In genomic region chr4:151792995-151793394, GRCh38 we compare ENCODE assay signal across 26 cellular contexts. TPM values are rescaled to one million over a fixed set of nuclear protein-coding genes. Genes with fewer than 3 reads are reported as not detected.
DNase-seq lines count a peak whose midpoint lies in the region; ATAC-seq, FAIRE-seq and TF ChIP-seq lines count a peak whose summit lies in the region.
"Had no signal": no experiment of that assay in that cellular context is flagged by ENCODE, and none has a peak within 500 bp of the region (broad histone marks: within the 10 kb centered on the region; RNA-seq: fewer than 3 reads in every experiment).

No MANE protein-coding gene starts in this region.

- TF ChIP-seq RAD21 in GM12878 (IDR thresholded peaks at IDR 0.05; ENCODE audit: insufficient read depth, low read depth, low read length): no peak

- TF ChIP-seq POLR2A in GM12878 (IDR thresholded peaks at IDR 0.05; ENCODE audit: low read depth, low read length): no peak

- H3K4me1 ChIP-seq in GM12878 (ENCODE audit: control insufficient read depth, insufficient read depth, low read length): no peaks in the 10 kb centered on the region
- H3K4me1 ChIP-seq in neural progenitor cell: no peaks in the 10 kb centered on the region
- H3K4me1 ChIP-seq in osteoblast (ENCODE audit: insufficient read depth, low read length): no peaks in the 10 kb centered on the region
- H3K4me1 ChIP-seq: Caco-2 had no signal

- H3K9me3 ChIP-seq in GM12878 (replicated peaks; ENCODE audit: control insufficient read depth, insufficient read depth, low read length) (no peaks in the 10 kb centered on the region), neural progenitor cell (ENCODE audit: low read depth) (no peaks in the 10 kb centered on the region), osteoblast (ENCODE audit: low read depth, low read length) (no peaks in the 10 kb centered on the region)
- H3K9me3 ChIP-seq: Caco-2, Peyer's patch had no signal

- H3F3A ChIP-seq in neural progenitor cell (ENCODE audit: low read depth): no peaks in the 10 kb centered on the region

- BruUV-seq in GM12878 (replicated peaks; lab: Mats Ljungman, UMichigan): no TSS peak

- 44% methylated on average over 4 of the region's 4 CpGs for WGBS in GM12878 (ENCODE audit: insufficient coverage, insufficient replicate concordance, low lambda C conversion rate, missing lambda C conversion rate)

- H3K9ac ChIP-seq in GM12878 (ENCODE audit: control insufficient read depth, insufficient read depth, low read length) (no peak overlapping the region), neural progenitor cell (no peak overlapping the region)

- TF ChIP-seq EP300 in GM12878 (IDR thresholded peaks at IDR 0.05; ENCODE audit: borderline replicate concordance in 1 of 2, control insufficient read depth in 1 of 2, low read depth in 2 of 2, low read length in 2 of 2): no peak

- H3K36me3 Mint-ChIP-seq in neural progenitor cell: no peaks in the 10 kb centered on the region
- H3K36me3 Mint-ChIP-seq: CD8-positive, alpha-beta T cell had no signal

- ATAC-seq in HG02798 (IDR thresholded peaks at IDR 0.05; ENCODE audit: poor library complexity, unreplicated experiment) (peak; percentile 53), GM12878 (peak; percentile 82), GM21381 (IDR thresholded peaks at IDR 0.05; ENCODE audit: unreplicated experiment) (no peak)
- ATAC-seq: CD8-positive, alpha-beta T cell; HepG2 had no signal

- H4K20me1 ChIP-seq in GM12878 (ENCODE audit: control insufficient read depth, insufficient read depth) (no peaks in the 10 kb centered on the region), neural progenitor cell (ENCODE audit: low read depth) (no peaks in the 10 kb centered on the region), osteoblast (ENCODE audit: insufficient read depth, low read length) (no peaks in the 10 kb centered on the region)

- RAD21 ChIA-PET in GM12878 (lab: Charles Lee; ENCODE audit: unreplicated experiment): interaction anchor here (1.2 kb wide), 1 partner anchor 10 kb away, joined by 3 read pairs; no protein-coding TSS in a partner anchor

- H3K27ac ChIP-seq in GM12878 (ENCODE audit: control insufficient read depth, insufficient read depth) (no peak overlapping the region), neural progenitor cell (no peak overlapping the region), osteoblast (ENCODE audit: low read depth, low read length) (no peak overlapping the region)
- H3K27ac ChIP-seq: 22Rv1, C4-2B, Peyer's patch, SK-N-MC had no signal

- H3K4me3 Mint-ChIP-seq in neural progenitor cell: no peak overlapping the region
- H3K4me3 Mint-ChIP-seq: B cell; CD8-positive, alpha-beta T cell had no signal

- POLR2A ChIA-PET in GM12878 (lab: Charles Lee): interaction anchor here (1.4 kb wide), 1 partner anchor 94 kb away, joined by 3 read pairs; no protein-coding TSS in a partner anchor

- no peaks in the 10 kb centered on the region for H3K36me3 ChIP-seq in GM12878 (ENCODE audit: control insufficient read depth in 2 of 2, insufficient read depth in 2 of 2, low read length in 1 of 2)
- H3K36me3 ChIP-seq in neural progenitor cell: no peaks in the 10 kb centered on the region
- H3K36me3 ChIP-seq in osteoblast (ENCODE audit: insufficient read depth, low read length): no peaks in the 10 kb centered on the region
- H3K36me3 ChIP-seq: Peyer's patch had no signal

- H3K27ac Mint-ChIP-seq in neural progenitor cell: no peak overlapping the region
- H3K27ac Mint-ChIP-seq: B cell; CD8-positive, alpha-beta T cell had no signal

- no peak overlapping the region for H2AFZ ChIP-seq in GM12878 (ENCODE audit: control insufficient read depth, low read depth, low read length)
- H2AFZ ChIP-seq in neural progenitor cell (replicated peaks): peak overlapping the region; percentile 75
- no peak overlapping the region for H2AFZ ChIP-seq in osteoblast (ENCODE audit: low read length)

- H3K4me2 ChIP-seq in GM12878 (ENCODE audit: control insufficient read depth, insufficient read depth) (no peak overlapping the region), neural progenitor cell (no peak overlapping the region), osteoblast (ENCODE audit: insufficient read depth, low read length) (no peak overlapping the region)

- SMC1A ChIA-PET in GM12878 (lab: Charles Lee; ENCODE audit: uncharacterized antibody, unreplicated experiment): interaction anchor here (1.0 to 1.2 kb wide), 2 partner anchors 9 to 11 kb away, joined by 3 to 4 read pairs; no protein-coding TSS in a partner anchor

- CTCF ChIA-PET in GM12878 (lab: Yijun Ruan, JAX): interaction anchor here (2.3 kb wide), 1 partner anchor 10 kb away, joined by 18 read pairs; no protein-coding TSS in a partner anchor

- H3K4me3 ChIP-seq in GM12878 (no peak overlapping the region), neural progenitor cell (no peak overlapping the region), osteoblast (ENCODE audit: insufficient read depth, low read length) (no peak overlapping the region)
- H3K4me3 ChIP-seq: Peyer's patch, SK-N-MC had no signal

- no peaks in the 10 kb centered on the region for H3K9me3 Mint-ChIP-seq in neural progenitor cell
- H3K9me3 Mint-ChIP-seq: CD8-positive, alpha-beta T cell had no signal

- intact Hi-C loops in GM12878 (cut with micrococcal nuclease; ENCODE audit: unreplicated experiment): no loop called here

- no peak for FAIRE-seq in GM12878 (lab: Jason Lieb, UNC)
- FAIRE-seq: G401.6, GM12892, H54, HepG2 had no signal

- H3K27me3 ChIP-seq in GM12878 (replicated peaks in 1 of 2; ENCODE audit: control insufficient read depth in 2 of 2, insufficient read depth in 2 of 2, low read length in 1 of 2) (no peaks in the 10 kb centered on the region), neural progenitor cell (no peaks in the 10 kb centered on the region), osteoblast (ENCODE audit: insufficient read depth, low read length) (peaks cover 10% of the 10 kb centered on the region)
- H3K27me3 ChIP-seq: Peyer's patch had no signal

- in situ Hi-C loops in GM12878 (cut with MboI): no loop called here

- DNase-seq in NCI-H2171 treated with DMSO at 0.1 percent for 48 hours (lab: John Stamatoyannopoulos, UW): peak; percentile 40
- DNase-seq in NCI-H2171 (lab: John Stamatoyannopoulos, UW): no peak
- DNase-seq in GM12878 (ENCODE audit: low read depth, low spot score): no peak
- DNase-seq in neural progenitor cell (ENCODE audit: low spot score): no peak
- no peak for DNase-seq in GF-D8 (lab: John Stamatoyannopoulos, UW)
- no peak for DNase-seq in osteoblast (ENCODE audit: insufficient read length, low spot score, missing footprints)
- DNase-seq: Caco-2; CD8-positive, alpha-beta T cell; Karpas-422; NCI-H1092 treated with DMSO at 0.1 percent for 48 hours; NCI-H1436 treated with DMSO at 0.1 percent for 48 hours; NCI-H187 treated with DMSO at 0.1 percent for 48 hours; NCI-H446; NCI-H526; Peyer's patch; SIG-M5 had no signal

- no peaks in the 10 kb centered on the region for H3K27me3 Mint-ChIP-seq in neural progenitor cell (ENCODE audit: insufficient read depth, low read depth)

- no peak for TF ChIP-seq CTCF in GM12878 (IDR thresholded peaks at IDR 0.05 in 2 of 3, conservative IDR thresholded peaks at IDR 0.05 in 1 of 3; ENCODE audit: control insufficient read depth in 2 of 3, extremely low read depth in 1 of 3, insufficient read depth in 1 of 3, low read depth in 3 of 3, low read length in 3 of 3)
- TF ChIP-seq CTCF in neural progenitor cell (IDR thresholded peaks at IDR 0.05): no peak
- TF ChIP-seq CTCF in osteoblast (IDR thresholded peaks at IDR 0.05; ENCODE audit: extremely low read depth, low read depth, low read length): no peak

- H3K4me1 Mint-ChIP-seq in neural progenitor cell: no peaks in the 10 kb centered on the region
- H3K4me1 Mint-ChIP-seq: B cell had no signal

- no peaks in the 10 kb centered on the region for H3K79me2 ChIP-seq in GM12878 (ENCODE audit: control insufficient read depth, insufficient read depth, low read length)
- no peaks in the 10 kb centered on the region for H3K79me2 ChIP-seq in neural progenitor cell (ENCODE audit: low read depth)
- H3K79me2 ChIP-seq in osteoblast (ENCODE audit: insufficient read depth, low read length): no peaks in the 10 kb centered on the region

TF ChIP-seq in GM12878, 131 proteins besides CTCF, POLR2A, EP300 and RAD21 (continues in another document):
- TF ChIP-seq MYC (IDR thresholded peaks at IDR 0.05; ENCODE audit: insufficient read depth, insufficient read length, insufficient replicate concordance, low read length, severe bottlenecking) (no peak), USF1 (IDR thresholded peaks at IDR 0.05; ENCODE audit: borderline replicate concordance, extremely low read length, insufficient read depth, low read depth, low read length) (no peak), YBX1 (IDR thresholded peaks at IDR 0.05) (no peak), RUNX3 (IDR thresholded peaks at IDR 0.05; ENCODE audit: low read length) (peak; percentile 25; the same call in 1 of the 2 replicates), ZBED1 (IDR thresholded peaks at IDR 0.05; ENCODE audit: borderline replicate concordance) (no peak), SPI1 (IDR thresholded peaks at IDR 0.05; ENCODE audit: borderline replicate concordance, insufficient read depth, low read depth, low read length) (no peak), IKZF1 (conservative IDR thresholded peaks at IDR 0.05) (no peak)

RNA-seq across cellular contexts. Expression of gene GATB, which starts 32.2 kb away (rescaled TPM):
- total RNA-seq in GM12878 (2013; cell fraction: nucleolus; rRNA removed): 38.9 and 40.1 TPM in 2 replicates
- total RNA-seq in GM12878 (2014; rRNA removed): 29.3 and 30.4 TPM in 2 replicates
- 27.1 and 29.8 TPM in 2 replicates for total RNA-seq in GM12878 (2014; rRNA removed; fragmentation: Illumina TruSeq; extraction: Trizol)
- total RNA-seq in GM12878 (2021): 31.0 and 31.5 TPM in 2 replicates
- 9.9 TPM for polyA plus RNA-seq in GM12878 (2011; ENCODE audit: low read depth)
- 31.4 and 32.4 TPM in 2 replicates for polyA plus RNA-seq in GM12878 (2011; rRNA removed)
- polyA plus RNA-seq in GM12878 (2011; cell fraction: cytosol; rRNA removed): 26.2 and 27.6 TPM in 2 replicates
- 28.1 and 30.7 TPM in 2 replicates for polyA plus RNA-seq in GM12878 (2011; cell fraction: nucleus; rRNA removed)
- polyA plus RNA-seq in GM12878 (2012): 16.2 and 16.5 TPM in 2 replicates
- polyA plus RNA-seq in GM12878 (2014; fragmentation: Illumina TruSeq; extraction: Trizol): 32.0 and 34.7 TPM in 2 replicates
- polyA plus RNA-seq in GM12878 (2014; fragmentation: Nextera tagmentation; extraction: Ambion mirVana): 10 to 100 TPM; 20.5 to 25.6 TPM
- polyA plus RNA-seq in GM12878 (2014; rRNA removed): 29.9 and 32.5 TPM in 2 replicates
- polyA plus RNA-seq in GM12878 (2016; fragmentation: Nextera tagmentation; extraction: Ambion mirVana): 10 to 100 TPM; 34.5 to 37.3 TPM
- 23.9 and 24.2 TPM in 2 replicates for polyA minus RNA-seq in GM12878 (2011; rRNA and poly(A)+ RNA removed)
- 7.2 and 10.4 TPM in 2 replicates for polyA minus RNA-seq in GM12878 (2011; cell fraction: cytosol; rRNA and poly(A)+ RNA removed)
- 16.4 and 22.3 TPM in 2 replicates for polyA minus RNA-seq in GM12878 (2011; cell fraction: nucleus; rRNA and poly(A)+ RNA removed)
- 17.9 and 22.9 TPM in 2 replicates for total RNA-seq in neural progenitor cell (ENCODE audit: low replicate concordance)
- 14.1 and 14.7 TPM in 2 replicates for total RNA-seq in osteoblast
